ENCODE assay signal across 19 cellular contexts in genomic region chr15:96183927-96184266, GRCh38.
DNase-seq lines count a peak whose midpoint lies in the region; ATAC-seq, FAIRE-seq and TF ChIP-seq lines count a peak whose summit lies in the region.
"Had no signal": no experiment of that assay in that cellular context is flagged by ENCODE, and none has a peak within 500 bp of the region (broad histone marks: within the 10 kb centered on the region; RNA-seq: fewer than 3 reads in every experiment).

No MANE protein-coding gene starts in this region.

- intact Hi-C loops in Calu3 (cut with micrococcal nuclease; ENCODE audit: unreplicated experiment), result loop anchor here (1.0 kb wide), 1 partner anchor 48 kb away; no protein-coding TSS in a partner anchor
- intact Hi-C loops in kidney (cut with DNase I), result no loop called here
- intact Hi-C loops in tibial artery (cut with DNase I; ENCODE audit: low total_unique reads), result no loop called here

- no peaks in the 10 kb centered on the region for H3K27me3 Mint-ChIP-seq in Calu3 (ENCODE audit: unreplicated experiment)
- peaks cover 3% of the 10 kb centered on the region for H3K27me3 Mint-ChIP-seq in nephron (ENCODE audit: low read depth)
- H3K27me3 Mint-ChIP-seq in natural killer cell treated with Interleukin-12 subunit alpha and Interleukin-12 subunit beta and Interleukin-15 and Interleukin-18, amount 100 ng/mL, for 72 hours, result peaks cover 29 to 31% of the 10 kb centered on the region in 2 donors

- no peaks in the 10 kb centered on the region for H3K27me3 ChIP-seq in tibial artery

- H3K4me3 Mint-ChIP-seq in Calu3 (ENCODE audit: low read depth, unreplicated experiment) (peak overlapping the region; percentile 28), nephron (no peak overlapping the region)
- H3K4me3 Mint-ChIP-seq in natural killer cell treated with Interleukin-12 subunit alpha and Interleukin-12 subunit beta and Interleukin-15 and Interleukin-18, amount 100 ng/mL, for 72 hours, result no peak overlapping the region
- H3K4me3 Mint-ChIP-seq: CD8-positive, alpha-beta memory T cell had no signal

- H3K4me1 Mint-ChIP-seq in Calu3 (ENCODE audit: low read depth, unreplicated experiment) (peaks cover 64% of the 10 kb centered on the region), nephron (peaks cover 81% of the 10 kb centered on the region)
- H3K4me1 Mint-ChIP-seq in natural killer cell treated with Interleukin-12 subunit alpha and Interleukin-12 subunit beta and Interleukin-15 and Interleukin-18, amount 100 ng/mL, for 72 hours (ENCODE audit: low read depth in 2 of 2), result no peaks in the 10 kb centered on the region
- H3K4me1 Mint-ChIP-seq: CD8-positive, alpha-beta memory T cell had no signal

- H3K27ac Mint-ChIP-seq in Calu3 (ENCODE audit: unreplicated experiment) (peak overlapping the region; percentile 58), nephron (peak overlapping the region; percentile 86 to 95 (median 88))
- H3K27ac Mint-ChIP-seq in natural killer cell treated with Interleukin-12 subunit alpha and Interleukin-12 subunit beta and Interleukin-15 and Interleukin-18, amount 100 ng/mL, for 72 hours, result no peak overlapping the region
- H3K27ac Mint-ChIP-seq: CD8-positive, alpha-beta memory T cell had no signal

- no peaks in the 10 kb centered on the region for H3K36me3 ChIP-seq in kidney (ENCODE audit: control insufficient read depth in 1 of 2, insufficient read depth in 2 of 2, low read length in 2 of 2)
- H3K36me3 ChIP-seq in tibial artery, result no peaks in the 10 kb centered on the region

- H3K9ac ChIP-seq in kidney (ENCODE audit: low read length in 2 of 2), result no peak overlapping the region

- no peaks in the 10 kb centered on the region for H3K9me3 Mint-ChIP-seq in Calu3 (ENCODE audit: low read depth, unreplicated experiment)
- no peaks in the 10 kb centered on the region for H3K9me3 Mint-ChIP-seq in nephron
- no peaks in the 10 kb centered on the region for H3K9me3 Mint-ChIP-seq in natural killer cell treated with Interleukin-12 subunit alpha and Interleukin-12 subunit beta and Interleukin-15 and Interleukin-18, amount 100 ng/mL, for 72 hours

- peak overlapping the region; percentile 73 to 78 for H3K27ac ChIP-seq in kidney (ENCODE audit: low read depth in 2 of 2, low read length in 2 of 2)
- H3K27ac ChIP-seq in tibial artery, result peak overlapping the region; percentile 10 to 89

- H3K4me1 ChIP-seq in kidney (ENCODE audit: control insufficient read depth in 1 of 2, insufficient read depth in 1 of 2, low read depth in 1 of 2, low read length in 2 of 2) (peaks cover 13 to 23% of the 10 kb centered on the region in 2 donors), tibial artery (peaks cover 0 to 39% (median 12%) of the 10 kb centered on the region in 4 donors)

- H3K9me3 ChIP-seq in kidney (ENCODE audit: control insufficient read depth in 1 of 2, low read length in 2 of 2), result no peaks in the 10 kb centered on the region
- no peaks in the 10 kb centered on the region for H3K9me3 ChIP-seq in tibial artery

- CTCF ChIA-PET in Calu3 (lab: Charles Lee), result interaction anchor here (0.6 to 1.4 kb wide), 8 partner anchors 17 to 432 kb away, joined by 3 to 8 read pairs (median 4); partner anchors contain the start of gene NR2F2

- TF ChIP-seq CTCF in Calu3 (IDR thresholded peaks at IDR 0.05; ENCODE audit: unreplicated experiment) (no peak), kidney (IDR thresholded peaks at IDR 0.05; ENCODE audit: borderline replicate concordance, extremely low read depth, insufficient read depth) (no peak), nephron (IDR thresholded peaks at IDR 0.05; ENCODE audit: unreplicated experiment in 3 of 3) (no peak), tibial artery (IDR thresholded peaks at IDR 0.05) (no peak)

- no peak for ATAC-seq in stimulated activated naive CD8-positive, alpha-beta T cell treated with anti-CD3 and anti-CD28 coated beads, Interleukin-15, Interleukin-2, amounts not matched to agents 100 U/mL and 50 U/mL, for 24 hours
- no peak for ATAC-seq in natural killer cell treated with Interleukin-12 subunit alpha and Interleukin-12 subunit beta and Interleukin-15 and Interleukin-18, amount 100 ng/mL, for 72 hours
- no peak for ATAC-seq in GM19035 (IDR thresholded peaks at IDR 0.05; ENCODE audit: unreplicated experiment)
- ATAC-seq: K562 had no signal

- H3K36me3 Mint-ChIP-seq in Calu3 (ENCODE audit: insufficient read depth, unreplicated experiment), result no peaks in the 10 kb centered on the region
- H3K36me3 Mint-ChIP-seq in nephron (ENCODE audit: low read depth), result peaks cover 17% of the 10 kb centered on the region
- H3K36me3 Mint-ChIP-seq in natural killer cell treated with Interleukin-12 subunit alpha and Interleukin-12 subunit beta and Interleukin-15 and Interleukin-18, amount 100 ng/mL, for 72 hours, result no peaks in the 10 kb centered on the region
- H3K36me3 Mint-ChIP-seq: CD8-positive, alpha-beta memory T cell had no signal

- peak overlapping the region; percentile 12 to 24 for H3K4me3 ChIP-seq in kidney (ENCODE audit: low read length in 2 of 2)
- no peak overlapping the region for H3K4me3 ChIP-seq in tibial artery
- H3K4me3 ChIP-seq: K562 had no signal

- BruUV-seq in Calu3 (replicated peaks; lab: Mats Ljungman, UMichigan), result no TSS peak

- FAIRE-seq in kidney (lab: Jason Lieb, UNC), result no peak
- FAIRE-seq: K562 had no signal

- peak; percentile 10 for DNase-seq in Calu3
- no peak for DNase-seq in kidney
- DNase-seq in tibial artery, result no peak
- no peak for DNase-seq in stimulated activated naive CD8-positive, alpha-beta T cell treated with anti-CD3 and anti-CD28 coated beads, Interleukin-15, Interleukin-2, amounts not matched to agents 100 U/mL and 50 U/mL, for 24 hours
- no peak for DNase-seq in NCI-H524 (lab: John Stamatoyannopoulos, UW)
- DNase-seq in natural killer cell treated with Interleukin-12 subunit alpha and Interleukin-12 subunit beta and Interleukin-15 and Interleukin-18, amount 100 ng/mL, for 72 hours (ENCODE audit: low spot score), result no peak
- DNase-seq: ACHN; C1 segment of cervical spinal cord; CD8-positive, alpha-beta memory T cell; DND-41; HCEC 1CT; NCI-H1105; NCI-H2227 treated with DMSO at 0.1 percent for 48 hours; NCI-H510A treated with DMSO at 0.1 percent for 48 hours; OCI-M1; Right ventricle myocardium superior had no signal

Comparison
In these comparisons a context has a peak if more than half of its experiments do, and no peak if none do; other contexts are left out.
1. H3K27ac Mint-ChIP-seq: peak in Calu3 (single experiment) and nephron (3 of 3); none in natural killer cell treated with Interleukin-12 subunit alpha and Interleukin-12 subunit beta and Interleukin-15 and Interleukin-18, amount 100 ng/mL, for 72 hours (0 of 2).
2. H3K4me3 ChIP-seq: peak in kidney (2 of 2); none in tibial artery (0 of 2).